ENCODE assay signal across 25 cellular contexts in the genomic region with DNA sequence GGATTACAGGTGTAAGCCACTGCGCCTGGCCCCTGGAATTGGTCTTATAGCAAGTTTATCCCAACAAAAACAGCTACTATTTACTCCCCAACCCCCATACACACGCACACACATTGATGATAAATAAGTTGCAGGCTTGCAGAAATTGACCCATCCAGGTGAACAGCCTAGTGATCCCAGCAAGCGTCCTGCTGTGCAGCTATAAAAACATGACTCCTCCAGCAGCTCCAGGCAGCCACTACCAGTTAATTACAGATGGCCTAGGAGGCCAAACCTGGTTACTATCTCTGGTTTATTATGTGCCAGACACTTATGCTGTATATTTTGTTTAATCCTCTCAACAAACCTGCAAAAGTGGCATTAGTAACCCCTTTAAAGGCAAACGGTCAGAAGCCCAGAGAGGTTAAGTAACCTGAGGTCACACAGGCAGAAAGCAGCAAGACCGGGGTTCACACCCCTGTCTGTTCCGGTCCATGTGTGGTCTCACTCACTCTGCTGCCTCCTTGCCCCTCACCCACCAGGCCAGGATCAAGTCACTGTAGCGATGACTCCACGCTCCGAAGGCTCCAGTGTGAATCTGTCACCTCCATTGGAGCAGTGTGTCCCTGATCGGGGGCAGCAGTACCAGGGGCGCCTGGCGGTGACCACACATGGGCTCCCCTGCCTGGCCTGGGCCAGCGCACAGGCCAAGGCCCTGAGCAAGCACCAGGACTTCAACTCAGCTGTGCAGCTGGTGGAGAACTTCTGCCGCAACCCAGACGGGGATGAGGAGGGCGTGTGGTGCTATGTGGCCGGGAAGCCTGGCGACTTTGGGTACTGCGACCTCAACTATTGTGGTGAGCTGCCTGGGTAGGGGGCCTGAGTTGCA. TPM values are rescaled to one million over a fixed set of nuclear protein-coding genes. Genes with fewer than 3 reads are reported as not detected.
A peak's percentile ranks its signal among the peaks of the same experiment; 100 is the strongest.
DNase-seq lines count a peak whose midpoint lies in the region; ATAC-seq and TF ChIP-seq lines count a peak whose summit lies in the region.
"Had no signal": no experiment of that assay in that cellular context is flagged by ENCODE, and none has a peak within 500 bp of the region (broad histone marks: within the 10 kb centered on the region; RNA-seq: fewer than 3 reads in every experiment).

No MANE protein-coding gene starts in this region.

- no peak overlapping the region for H3K23ac ChIP-seq in trophoblast cell (ENCODE audit: low read length)

- no peak for TF ChIP-seq EP300 in transverse colon (IDR thresholded peaks at IDR 0.05; ENCODE audit: low read depth)

- H3K4me3 ChIP-seq in NT2/D1 (ENCODE audit: insufficient read length, low read depth), result no peak overlapping the region
- H3K4me3 ChIP-seq in trophoblast cell (ENCODE audit: low read depth, low read length), result no peak overlapping the region
- H3K4me3 ChIP-seq in transverse colon, result no peak overlapping the region

- ATAC-seq in stimulated activated effector memory CD8-positive, alpha-beta T cell treated with anti-CD3 and anti-CD28 coated beads, Interleukin-12 subunit alpha, Interleukin-12 subunit beta, amount 100 ng/mL, for 72 hours, result peak; percentile 27
- ATAC-seq: PC-3 had no signal

- no peak overlapping the region for H2BK5ac ChIP-seq in trophoblast cell (ENCODE audit: low read depth, low read length, poor library complexity)

- H4K12ac ChIP-seq in trophoblast cell (ENCODE audit: low read depth, low read length), result no peak overlapping the region

- no peak overlapping the region for H3K4me2 ChIP-seq in trophoblast cell (ENCODE audit: low read length)

- intact Hi-C loops in transverse colon (cut with DNase I; ENCODE audit: low total_unique reads), result no loop called here

- TF ChIP-seq CTCF in transverse colon (IDR thresholded peaks at IDR 0.05), result no peak

- DNase-seq in NCI-H2227 (lab: John Stamatoyannopoulos, UW; ENCODE audit: unreplicated experiment), result peak; percentile 17
- no peak for DNase-seq in NCI-H2227 treated with DMSO at 0.1 percent for 48 hours (lab: John Stamatoyannopoulos, UW)
- DNase-seq in NT2/D1 (ENCODE audit: low read depth, low spot score), result no peak
- DNase-seq in left kidney (ENCODE audit: low read depth, low spot score), result peak; percentile 17
- DNase-seq in stimulated activated effector memory CD8-positive, alpha-beta T cell treated with anti-CD3 and anti-CD28 coated beads, Interleukin-12 subunit alpha, Interleukin-12 subunit beta, amount 100 ng/mL, for 72 hours (ENCODE audit: low spot score in 2 of 2), result no peak
- DNase-seq in trophoblast cell, result no peak
- no peak for DNase-seq in activated CD4-positive, alpha-beta T cell treated with anti-CD3 and anti-CD28 coated beads, Interleukin-2, amount 50 U/mL, for 48 hours
- DNase-seq in transverse colon, result no peak
- DNase-seq: Calu3; CD8-positive, alpha-beta memory T cell; DMS53; EL; H9; Kasumi-1; NCI-H1436; NCI-H2029; NCI-H2171 treated with DMSO at 0.1 percent for 48 hours; NCI-H446 treated with DMSO at 0.1 percent for 48 hours; PC-3; SHP77 had no signal

- H3K18ac ChIP-seq in trophoblast cell (ENCODE audit: low read length), result no peak overlapping the region

- H3K36me3 ChIP-seq in NT2/D1 (ENCODE audit: insufficient read depth, insufficient read length, low read length) (no peaks in the 10 kb centered on the region), trophoblast cell (ENCODE audit: control insufficient read depth in 1 of 2, insufficient read depth in 2 of 2, low read length in 2 of 2) (no peaks in the 10 kb centered on the region), transverse colon (no peaks in the 10 kb centered on the region)

- no peak overlapping the region for H2BK120ac ChIP-seq in trophoblast cell (ENCODE audit: insufficient read depth, low read length, poor library complexity)

- no peaks in the 10 kb centered on the region for H3K36me3 Mint-ChIP-seq in stimulated activated effector memory CD8-positive, alpha-beta T cell treated with anti-CD3 and anti-CD28 coated beads, Interleukin-12 subunit alpha, Interleukin-12 subunit beta, amount 100 ng/mL, for 72 hours
- H3K36me3 Mint-ChIP-seq: CD8-positive, alpha-beta memory T cell had no signal

- no peaks in the 10 kb centered on the region for H3K9me3 Mint-ChIP-seq in stimulated activated effector memory CD8-positive, alpha-beta T cell treated with anti-CD3 and anti-CD28 coated beads, Interleukin-12 subunit alpha, Interleukin-12 subunit beta, amount 100 ng/mL, for 72 hours
- H3K9me3 Mint-ChIP-seq: CD8-positive, alpha-beta memory T cell; H9 had no signal

- H3K27me3 ChIP-seq in NT2/D1 (ENCODE audit: insufficient read depth, insufficient read length), result no peaks in the 10 kb centered on the region
- H3K27me3 ChIP-seq in trophoblast cell (ENCODE audit: insufficient read depth, low read length), result no peaks in the 10 kb centered on the region
- no peaks in the 10 kb centered on the region for H3K27me3 ChIP-seq in transverse colon

- H3K79me1 ChIP-seq in trophoblast cell (ENCODE audit: low read length), result no peaks in the 10 kb centered on the region

- TF ChIP-seq POLR2A in transverse colon (IDR thresholded peaks at IDR 0.05), result no peak

- no peak overlapping the region for H2AK5ac ChIP-seq in trophoblast cell (ENCODE audit: low read length)

- no peak overlapping the region for H2AFZ ChIP-seq in trophoblast cell (ENCODE audit: insufficient read depth, low read length, poor library complexity)

- no peak overlapping the region for H4K8ac ChIP-seq in trophoblast cell (ENCODE audit: low read depth, low read length)

- H3K79me2 ChIP-seq in trophoblast cell (ENCODE audit: control insufficient read depth, insufficient read depth, low read length, poor library complexity), result no peaks in the 10 kb centered on the region

- peaks cover 16% of the 10 kb centered on the region for H3K4me1 ChIP-seq in NT2/D1 (ENCODE audit: insufficient read depth, insufficient read length)
- peaks cover 4 to 7% of the 10 kb centered on the region in 2 experiments for H3K4me1 ChIP-seq in trophoblast cell (ENCODE audit: control insufficient read depth in 1 of 2, insufficient read depth in 2 of 2, low read length in 2 of 2)
- no peaks in the 10 kb centered on the region for H3K4me1 ChIP-seq in transverse colon

- H3K9ac ChIP-seq in NT2/D1 (ENCODE audit: insufficient read length, low read depth), result peak overlapping the region; percentile 34
- H3K9ac ChIP-seq in trophoblast cell (ENCODE audit: low read length), result no peak overlapping the region

- H4K91ac ChIP-seq in trophoblast cell (ENCODE audit: low read depth, low read length), result no peak overlapping the region

- in situ Hi-C loops in transverse colon (cut with MboI; ENCODE audit: low pct_ligation_motif_present in 1 of 4, low pct_unique_long_range_greater_than_20kb in 1 of 4, low sequenced_read_pairs in 3 of 4), result no loop called here

- H3K4ac ChIP-seq in trophoblast cell (ENCODE audit: low read depth, low read length), result no peak overlapping the region

- H3K14ac ChIP-seq in trophoblast cell (ENCODE audit: low read length), result no peak overlapping the region

- no peak overlapping the region for H3K4me3 Mint-ChIP-seq in stimulated activated effector memory CD8-positive, alpha-beta T cell treated with anti-CD3 and anti-CD28 coated beads, Interleukin-12 subunit alpha, Interleukin-12 subunit beta, amount 100 ng/mL, for 72 hours
- H3K4me3 Mint-ChIP-seq: H9 had no signal

- H3K9me3 ChIP-seq in NT2/D1 (ENCODE audit: insufficient read depth, low read length), result no peaks in the 10 kb centered on the region
- no peaks in the 10 kb centered on the region for H3K9me3 ChIP-seq in trophoblast cell (ENCODE audit: insufficient read depth, low read depth, low read length)
- H3K9me3 ChIP-seq in transverse colon, result no peaks in the 10 kb centered on the region

- H2BK12ac ChIP-seq in trophoblast cell (ENCODE audit: low read length), result no peak overlapping the region

- WGBS in trophoblast cell (ENCODE audit: extremely low coverage, insufficient coverage, insufficient read length), result no CpG with 5 or more reads among the region's 19 CpGs
- WGBS in transverse colon (ENCODE audit: low coverage in 1 of 2), 2 donors, result 93% methylated on average over 15 of the region's 19 CpGs; no CpG with 5 or more reads in 1 of the 2 donors

- no peak overlapping the region for H3K27ac ChIP-seq in trophoblast cell (ENCODE audit: low read depth, low read length)
- H3K27ac ChIP-seq in transverse colon, result no peak overlapping the region
- H3K27ac ChIP-seq: C4-2B had no signal

- H3K27ac Mint-ChIP-seq in stimulated activated effector memory CD8-positive, alpha-beta T cell treated with anti-CD3 and anti-CD28 coated beads, Interleukin-12 subunit alpha, Interleukin-12 subunit beta, amount 100 ng/mL, for 72 hours, result no peak overlapping the region

- H3K4me1 Mint-ChIP-seq in stimulated activated effector memory CD8-positive, alpha-beta T cell treated with anti-CD3 and anti-CD28 coated beads, Interleukin-12 subunit alpha, Interleukin-12 subunit beta, amount 100 ng/mL, for 72 hours, result no peaks in the 10 kb centered on the region
- H3K4me1 Mint-ChIP-seq: CD8-positive, alpha-beta memory T cell had no signal

RNA-seq across cellular contexts. Expression of gene F2, which starts 6.6 kb away (rescaled TPM):
- polyA plus RNA-seq in trophoblast cell (2013), result 0.04 and 0.05 TPM in 2 replicates
- total RNA-seq in transverse colon, result under 1 TPM in 2 of 4 donors, not detected in 2; 0.41 to 0.48 TPM
- total RNA-seq: A172; Calu3; CD8-positive, alpha-beta memory T cell; H9; MCF 10A; PC-3; RPMI7951 had no signal
- polyA plus RNA-seq: AG04450; CD8-positive, alpha-beta memory T cell had no signal

RNA-seq across cellular contexts. Expression of gene ZNF408, which starts 24.7 kb away (rescaled TPM):
- polyA plus RNA-seq in trophoblast cell (2013), result 9.1 and 9.3 TPM in 2 replicates
- 10 to 100 TPM in 2 of 4 donors, 1 to 10 TPM in 2; 6.0 to 19.3 (median 10.0) TPM for total RNA-seq in transverse colon

RNA-seq across cellular contexts. Expression of gene ARHGAP1, which starts 25.2 kb away (rescaled TPM):
- 78.4 and 80.5 TPM in 2 replicates for polyA plus RNA-seq in trophoblast cell (2013)
- 10 to 100 TPM; 48.6 to 69.5 (median 50.9) TPM for total RNA-seq in transverse colon

Comparison
In these comparisons a context has a peak if more than half of its experiments do, and no peak if none do; other contexts are left out.
1. DNase-seq: peak in NCI-H2227 (single experiment) and left kidney (single experiment); none in NCI-H2227 treated with DMSO at 0.1 percent for 48 hours (single experiment), NT2/D1 (single experiment), stimulated activated effector memory CD8-positive, alpha-beta T cell treated with anti-CD3 and anti-CD28 coated beads, Interleukin-12 subunit alpha, Interleukin-12 subunit beta, amount 100 ng/mL, for 72 hours (0 of 2), trophoblast cell (0 of 2), activated CD4-positive, alpha-beta T cell treated with anti-CD3 and anti-CD28 coated beads, Interleukin-2, amount 50 U/mL, for 48 hours (0 of 2) and transverse colon (single experiment).